ENCODE assay signal across 1 cellular context in genomic region chr12:122080149-122081107, GRCh38.
TF ChIP-seq lines count a peak whose summit lies in the region.

No MANE protein-coding gene starts in this region.

TF ChIP-seq in IMR-90, 13 proteins besides CTCF, POLR2A, EP300 and RAD21 (continued from another document):
- TF ChIP-seq, protein P1, sequence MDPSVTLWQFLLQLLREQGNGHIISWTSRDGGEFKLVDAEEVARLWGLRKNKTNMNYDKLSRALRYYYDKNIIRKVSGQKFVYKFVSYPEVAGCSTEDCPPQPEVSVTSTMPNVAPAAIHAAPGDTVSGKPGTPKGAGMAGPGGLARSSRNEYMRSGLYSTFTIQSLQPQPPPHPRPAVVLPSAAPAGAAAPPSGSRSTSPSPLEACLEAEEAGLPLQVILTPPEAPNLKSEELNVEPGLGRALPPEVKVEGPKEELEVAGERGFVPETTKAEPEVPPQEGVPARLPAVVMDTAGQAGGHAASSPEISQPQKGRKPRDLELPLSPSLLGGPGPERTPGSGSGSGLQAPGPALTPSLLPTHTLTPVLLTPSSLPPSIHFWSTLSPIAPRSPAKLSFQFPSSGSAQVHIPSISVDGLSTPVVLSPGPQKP (IDR thresholded peaks at IDR 0.05; ENCODE audit: borderline replicate concordance, low read depth, low read length), result no peak
- TF ChIP-seq MAZ (IDR thresholded peaks at IDR 0.05; ENCODE audit: borderline replicate concordance, low read depth, low read length), result 0 out of 2 replicates have a peak, but pooled peaks have one; percentile 14
- TF ChIP-seq RCOR1 (IDR thresholded peaks at IDR 0.05; ENCODE audit: insufficient replicate concordance, low read length), result peak; percentile 22
- peak; percentile 41 for TF ChIP-seq BHLHE40 (IDR thresholded peaks at IDR 0.05; ENCODE audit: low read depth, low read length)
